Comparison of ENCODE assay signal across 19 cellular contexts in genomic region chr5:153031326-153031725, GRCh38.
DNase-seq lines count a peak whose midpoint lies in the region; FAIRE-seq and TF ChIP-seq lines count a peak whose summit lies in the region.
"Had no signal": no experiment of that assay in that cellular context is flagged by ENCODE, and none has a peak within 500 bp of the region (broad histone marks: within the 10 kb centered on the region; RNA-seq: fewer than 3 reads in every experiment).

No MANE protein-coding gene starts in this region.

- H3K9ac ChIP-seq in HUES48 (ENCODE audit: low read depth, low read length), result no peak overlapping the region
- H3K9ac ChIP-seq in NT2/D1 (ENCODE audit: insufficient read length, low read depth), result no peak overlapping the region
- H3K9ac ChIP-seq: GM23248 had no signal

- H3K9me3 ChIP-seq in A673 (ENCODE audit: low read depth, low read length, poor library complexity, severe bottlenecking), result no peaks in the 10 kb centered on the region
- 0 out of 2 replicates have a peak, but pooled peaks cover 3% of the 10 kb centered on the region for H3K9me3 ChIP-seq in HUES48 (ENCODE audit: control insufficient read depth, insufficient read depth, low read length)
- no peaks in the 10 kb centered on the region for H3K9me3 ChIP-seq in NT2/D1 (ENCODE audit: insufficient read depth, low read length)
- H3K9me3 ChIP-seq: A549 had no signal

- CTCF ChIA-PET in A673 (lab: Charles Lee), result no interaction called here

- H3K4me3 ChIP-seq in A673 (ENCODE audit: low read depth, low read length, poor library complexity, severe bottlenecking) (no peak overlapping the region), HUES48 (ENCODE audit: low read depth, low read length) (peak overlapping the region; percentile 6; the same call in 1 of the 2 replicates), NT2/D1 (ENCODE audit: insufficient read length, low read depth) (no peak overlapping the region)
- H3K4me3 ChIP-seq: A549, GM12878, GM23248 had no signal

- TF ChIP-seq CTCF in A673 (conservative IDR thresholded peaks at IDR 0.05; ENCODE audit: low read depth, low read length) (no peak), D721Med (IDR thresholded peaks at IDR 0.05; ENCODE audit: insufficient read depth, missing control alignments) (no peak)

- BruUV-seq in A673 (replicated peaks; lab: Mats Ljungman, UMichigan), result no TSS peak

- H3K36me3 ChIP-seq in A673 (ENCODE audit: insufficient read depth, low read length, poor library complexity, severe bottlenecking), result no peaks in the 10 kb centered on the region
- H3K36me3 ChIP-seq in HUES48 (ENCODE audit: control insufficient read depth, insufficient read depth, low read length), result no peaks in the 10 kb centered on the region
- H3K36me3 ChIP-seq in NT2/D1 (ENCODE audit: insufficient read depth, insufficient read length, low read length), result no peaks in the 10 kb centered on the region

- H3K27me3 ChIP-seq in A673 (replicated peaks; ENCODE audit: insufficient read depth, low read depth, low read length, poor library complexity) (no peaks in the 10 kb centered on the region), HUES48 (ENCODE audit: control insufficient read depth, insufficient read depth, low read length) (no peaks in the 10 kb centered on the region), NT2/D1 (ENCODE audit: insufficient read depth, insufficient read length) (no peaks in the 10 kb centered on the region)

- no peak overlapping the region for H3K27ac ChIP-seq in A673 (ENCODE audit: low read depth, low read length, poor library complexity, severe bottlenecking)
- H3K27ac ChIP-seq in HUES48 (ENCODE audit: low read depth, low read length), result peak overlapping the region; percentile 82
- H3K27ac ChIP-seq: A549, GM23248 had no signal

- POLR2A ChIA-PET in A673 (lab: Charles Lee; ENCODE audit: low non-redundant PET), result no interaction called here

- H3K4me1 ChIP-seq in A673 (ENCODE audit: insufficient read depth, low read length, poor library complexity, severe bottlenecking), result no peaks in the 10 kb centered on the region
- H3K4me1 ChIP-seq in HUES48 (ENCODE audit: control insufficient read depth, insufficient read depth, low read length), result peaks cover 5% of the 10 kb centered on the region; the same call in 1 of the 2 replicates
- H3K4me1 ChIP-seq in NT2/D1 (ENCODE audit: insufficient read depth, insufficient read length), result no peaks in the 10 kb centered on the region
- H3K4me1 ChIP-seq: A549 had no signal

- DNase-seq in A673 (ENCODE audit: low spot score) (peak; percentile 1), NT2/D1 (ENCODE audit: low read depth, low spot score) (peak; percentile 13), NCI-H226 (no peak), D721Med (ENCODE audit: insufficient read length, low spot score) (no peak)
- DNase-seq in stimulated activated CD4-positive, alpha-beta T cell treated with anti-CD3 and anti-CD28 coated beads, Interleukin-4, amount 100 ng/mL, for 1 hour, result no peak
- DNase-seq: 8988T; C1 segment of cervical spinal cord; Calu3; CD4-positive, alpha-beta memory T cell; COR-L47; DMS153; DND-41; GM23248; H9 had no signal

- no peak for FAIRE-seq in D721Med (lab: Jason Lieb, UNC)
- FAIRE-seq: A549, G401.6, GM12878, GM19239 had no signal

- intact Hi-C loops in A673 (cut with micrococcal nuclease; ENCODE audit: unreplicated experiment), result no loop called here

Comparison
In these comparisons a context has a peak if more than half of its experiments do, and no peak if none do; other contexts are left out.
1. DNase-seq: peak in A673 (single experiment) and NT2/D1 (single experiment); none in stimulated activated CD4-positive, alpha-beta T cell treated with anti-CD3 and anti-CD28 coated beads, Interleukin-4, amount 100 ng/mL, for 1 hour (single experiment), NCI-H226 (single experiment) and D721Med (single experiment).